ENCODE assay signal across 12 cellular contexts in the genomic region with DNA sequence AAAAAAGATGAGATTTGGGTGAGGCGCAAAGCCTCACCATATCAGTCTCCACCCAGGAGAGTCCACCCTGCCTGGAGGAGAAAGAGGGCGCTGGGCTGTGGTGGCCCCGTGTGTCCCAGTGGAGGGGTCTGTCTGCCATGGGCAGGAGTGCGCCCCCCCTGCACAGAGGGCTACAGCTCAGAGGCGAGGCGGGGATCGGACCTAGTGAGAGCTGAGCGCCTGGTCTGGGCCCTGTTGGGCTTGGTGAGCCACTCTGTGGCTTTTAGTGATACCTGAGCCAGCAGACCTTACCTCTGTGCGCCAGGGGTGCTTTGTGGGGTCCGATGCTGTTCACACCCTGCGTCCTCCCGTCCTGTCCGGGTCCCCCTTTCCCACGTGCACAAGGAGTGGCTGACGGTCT. TPM values are rescaled to one million over a fixed set of nuclear protein-coding genes. Genes with fewer than 3 reads are reported as not detected.
DNase-seq lines count a peak whose midpoint lies in the region; ATAC-seq and TF ChIP-seq lines count a peak whose summit lies in the region.
"Had no signal": no experiment of that assay in that cellular context is flagged by ENCODE, and none has a peak within 500 bp of the region (broad histone marks: within the 10 kb centered on the region; RNA-seq: fewer than 3 reads in every experiment).

No MANE protein-coding gene starts in this region.

- no CpG with 5 or more reads among the region's 15 CpGs for WGBS in H9 (ENCODE audit: extremely low coverage, insufficient read length, low lambda C conversion rate)
- WGBS in ovary, 3 donors = 53 to 72% (median 55%) methylated on average over 15 of the region's 15 CpGs

- TF ChIP-seq CTCF in H9 (conservative IDR thresholded peaks at IDR 0.05) (no peak), ovary (IDR thresholded peaks at IDR 0.05) (no peak), omental fat pad (IDR thresholded peaks at IDR 0.05) (no peak)

- H3K9me3 ChIP-seq in H9 (ENCODE audit: control insufficient read depth, low read depth, low read length) (no peaks in the 10 kb centered on the region), ovary (no peaks in the 10 kb centered on the region)
- H3K9me3 ChIP-seq: right lobe of liver, SK-N-SH had no signal

- no peak overlapping the region for H2AK5ac ChIP-seq in H9 (ENCODE audit: insufficient read length, low read length)

- H2BK20ac ChIP-seq in H9 (ENCODE audit: low read depth, low read length, poor library complexity, severe bottlenecking) = no peak overlapping the region

- H2BK120ac ChIP-seq in H9 (ENCODE audit: low read depth, low read length, poor library complexity, severe bottlenecking) = no peak overlapping the region

- peak overlapping the region; percentile 8 for H3K4me3 ChIP-seq in ovary
- H3K4me3 ChIP-seq: right lobe of liver had no signal

- H3K18ac ChIP-seq in H9 (ENCODE audit: insufficient read length, low read depth, low read length) = no peak overlapping the region

- H3K4me1 ChIP-seq in H9 (ENCODE audit: insufficient read depth, low read length) = peaks cover 4% of the 10 kb centered on the region; the same call in 1 of the 2 replicates
- peaks cover 10% of the 10 kb centered on the region for H3K4me1 ChIP-seq in ovary (ENCODE audit: insufficient read depth)
- H3K4me1 ChIP-seq: right lobe of liver had no signal

- H3K14ac ChIP-seq in H9 (ENCODE audit: insufficient read depth, low read length) = no peak overlapping the region; the same call in 1 of the 2 replicates

- no peak overlapping the region for H4K8ac ChIP-seq in H9 (replicated peaks; ENCODE audit: insufficient read length, low read depth, low read length)

- H3K79me1 ChIP-seq in H9 (ENCODE audit: insufficient read depth, low read depth, low read length, poor library complexity, severe bottlenecking) = no peaks in the 10 kb centered on the region

- no peak overlapping the region for H3K4ac ChIP-seq in H9 (ENCODE audit: low read depth, low read length)

- no peak for TF ChIP-seq POLR2A in ovary (IDR thresholded peaks at IDR 0.05)

- intact Hi-C loops in ovary (cut with DNase I) = loop anchor here in 1 of 4 donors (10.0 kb wide), 1 partner anchor 315 kb away; the partner anchor contains the start of genes BRAT1 and IQCE

- no peaks in the 10 kb centered on the region for H3K27me3 ChIP-seq in H9 (ENCODE audit: insufficient read depth, low read length)
- H3K27me3 ChIP-seq in ovary = no peaks in the 10 kb centered on the region
- H3K27me3 ChIP-seq: right lobe of liver had no signal

- no peaks in the 10 kb centered on the region for H4K20me1 ChIP-seq in H9 (ENCODE audit: control insufficient read depth, insufficient read depth, insufficient read length)

- H3K4me3 Mint-ChIP-seq in T-helper 2 cell treated with Interferon-gamma antibody and Interleukin-4, amounts not matched to agents 5 μg/mL and 100 μg/mL, for 36 hours = peak overlapping the region; percentile 72
- H3K4me3 Mint-ChIP-seq in H9 = no peak overlapping the region
- peak overlapping the region; percentile 88 for H3K4me3 Mint-ChIP-seq in activated naive CD8-positive, alpha-beta T cell

- H3K9me3 Mint-ChIP-seq in T-helper 2 cell treated with Interferon-gamma antibody and Interleukin-4, amounts not matched to agents 5 μg/mL and 100 μg/mL, for 36 hours = no peaks in the 10 kb centered on the region
- no peaks in the 10 kb centered on the region; a peak in 1 of 5 replicates for H3K9me3 Mint-ChIP-seq in H9
- no peaks in the 10 kb centered on the region for H3K9me3 Mint-ChIP-seq in activated naive CD8-positive, alpha-beta T cell (ENCODE audit: low read depth)
- H3K9me3 Mint-ChIP-seq: immature natural killer cell had no signal

- ATAC-seq in omental fat pad (ENCODE audit: low FRiP score) = no peak

- H3K79me2 ChIP-seq in H9 (ENCODE audit: insufficient read depth, low read length) = no peaks in the 10 kb centered on the region

- no peak overlapping the region for H2BK15ac ChIP-seq in H9 (ENCODE audit: low read depth, low read length)

- H3K36me3 ChIP-seq in ovary = no peaks in the 10 kb centered on the region
- H3K36me3 ChIP-seq: right lobe of liver had no signal

- no peak overlapping the region for H4K5ac ChIP-seq in H9 (ENCODE audit: insufficient read length, low read depth, low read length)

- H4K91ac ChIP-seq in H9 (ENCODE audit: insufficient read length, low read depth, low read length) = no peak overlapping the region

- no peak overlapping the region for H2BK12ac ChIP-seq in H9 (ENCODE audit: insufficient read length, low read depth, low read length)

- no peak overlapping the region for H3T11ph ChIP-seq in H9 (ENCODE audit: low read length)

- H3K9ac ChIP-seq in H9 (ENCODE audit: extremely low read depth, insufficient read length, low read length) = no peak overlapping the region
- H3K9ac ChIP-seq: SK-N-SH had no signal

- H3K4me1 Mint-ChIP-seq in T-helper 2 cell treated with Interferon-gamma antibody and Interleukin-4, amounts not matched to agents 5 μg/mL and 100 μg/mL, for 36 hours (ENCODE audit: low read depth) = peaks cover 21% of the 10 kb centered on the region
- H3K4me1 Mint-ChIP-seq in H9 = peaks cover 20 to 36% of the 10 kb centered on the region in 2 experiments
- peaks cover 35% of the 10 kb centered on the region for H3K4me1 Mint-ChIP-seq in activated naive CD8-positive, alpha-beta T cell (ENCODE audit: low read depth)

- H3K27ac Mint-ChIP-seq in T-helper 2 cell treated with Interferon-gamma antibody and Interleukin-4, amounts not matched to agents 5 μg/mL and 100 μg/mL, for 36 hours = peak overlapping the region; percentile 79
- peak overlapping the region; percentile 5 to 93 (median 24); a peak in 2 of 7 replicates for H3K27ac Mint-ChIP-seq in H9
- peak overlapping the region; percentile 84 for H3K27ac Mint-ChIP-seq in activated naive CD8-positive, alpha-beta T cell
- H3K27ac Mint-ChIP-seq: immature natural killer cell had no signal

- H2BK5ac ChIP-seq in H9 (ENCODE audit: insufficient read length, low read length) = no peak overlapping the region

- no peak for TF ChIP-seq EP300 in ovary (IDR thresholded peaks at IDR 0.05)

- no peak overlapping the region for H3K4me2 ChIP-seq in H9 (ENCODE audit: insufficient read depth, insufficient read length, low read length)
- H3K4me2 ChIP-seq: SK-N-SH had no signal

- no peaks in the 10 kb centered on the region for H3K23me2 ChIP-seq in H9 (ENCODE audit: insufficient read length, low read depth, low read length, poor library complexity, severe bottlenecking)

- no peak overlapping the region for H3K27ac ChIP-seq in H9 (ENCODE audit: insufficient read length, low read depth, low read length)
- H3K27ac ChIP-seq in ovary = peak overlapping the region; percentile 82 to 83
- H3K27ac ChIP-seq: right lobe of liver had no signal

- H3K56ac ChIP-seq in H9 (ENCODE audit: insufficient read length, low read depth, low read length) = no peak overlapping the region

- no peak overlapping the region for H2AFZ ChIP-seq in H9 (ENCODE audit: low read length)

- H3K36me3 Mint-ChIP-seq in T-helper 2 cell treated with Interferon-gamma antibody and Interleukin-4, amounts not matched to agents 5 μg/mL and 100 μg/mL, for 36 hours (ENCODE audit: low read depth) = no peaks in the 10 kb centered on the region
- no peaks in the 10 kb centered on the region for H3K36me3 Mint-ChIP-seq in H9 (ENCODE audit: insufficient read depth in 1 of 3, low read depth in 3 of 3)
- H3K36me3 Mint-ChIP-seq in activated naive CD8-positive, alpha-beta T cell = no peaks in the 10 kb centered on the region
- H3K36me3 Mint-ChIP-seq: immature natural killer cell had no signal

- peaks cover under 1% of the 10 kb centered on the region for H3K27me3 Mint-ChIP-seq in T-helper 2 cell treated with Interferon-gamma antibody and Interleukin-4, amounts not matched to agents 5 μg/mL and 100 μg/mL, for 36 hours (ENCODE audit: low read depth)
- H3K27me3 Mint-ChIP-seq in H9 (ENCODE audit: low read depth) = no peaks in the 10 kb centered on the region
- no peaks in the 10 kb centered on the region for H3K27me3 Mint-ChIP-seq in activated naive CD8-positive, alpha-beta T cell

- no peak for DNase-seq in T-helper 2 cell treated with Interferon-gamma antibody and Interleukin-4, amounts not matched to agents 5 μg/mL and 100 μg/mL, for 36 hours (ENCODE audit: low spot score)
- DNase-seq in T-helper 2 cell = no peak
- no peak for DNase-seq in H9
- DNase-seq in ovary = peak in 4 of 5 donors; percentile 45 to 60 (median 52)
- DNase-seq in NCI-H1417 treated with DMSO at 0.1 percent for 48 hours (lab: John Stamatoyannopoulos, UW) = no peak
- DNase-seq in occipital lobe (lab: John Stamatoyannopoulos, UW) = no peak
- no peak for DNase-seq in omental fat pad (ENCODE audit: low spot score)
- DNase-seq: 8988T, immature natural killer cell had no signal

- H3K23ac ChIP-seq in H9 (ENCODE audit: insufficient read length, low read depth, low read length) = no peak overlapping the region

RNA-seq across cellular contexts. Expression of gene GNA12, which starts 25.9 kb away (rescaled TPM):
- total RNA-seq in H9 (2021) (60.2 and 63.1 TPM in 2 replicates), ovary (10 to 100 TPM; 13.4 to 94.4 (median 70.1) TPM), occipital lobe (15.3 TPM), omental fat pad (10 to 100 TPM; 26.3 to 54.8 (median 36.9) TPM)
- 10 to 100 TPM; 40.9 to 43.8 TPM for polyA plus RNA-seq in ovary

Comparison
In these comparisons a context has a peak if more than half of its experiments do, and no peak if none do; other contexts are left out.
1. DNase-seq: peak in ovary (4 of 5); none in T-helper 2 cell treated with Interferon-gamma antibody and Interleukin-4, amounts not matched to agents 5 μg/mL and 100 μg/mL, for 36 hours (single experiment), T-helper 2 cell (0 of 5), H9 (single experiment), NCI-H1417 treated with DMSO at 0.1 percent for 48 hours (single experiment), occipital lobe (single experiment) and omental fat pad (single experiment).
2. H3K27ac Mint-ChIP-seq: peak in every context shown above with its lines; median percentile 84 in activated naive CD8-positive, alpha-beta T cell; 79 in T-helper 2 cell treated with Interferon-gamma antibody and Interleukin-4, amounts not matched to agents 5 μg/mL and 100 μg/mL, for 36 hours; 24 in H9.
3. H3K4me3 Mint-ChIP-seq: peak in T-helper 2 cell treated with Interferon-gamma antibody and Interleukin-4, amounts not matched to agents 5 μg/mL and 100 μg/mL, for 36 hours (single experiment) and activated naive CD8-positive, alpha-beta T cell (single experiment); none in H9 (0 of 2).